In genomic region chr14:55373784-55374725, GRCh38 we compare ENCODE assay signal across 10 cellular contexts. TPM values are rescaled to one million over a fixed set of nuclear protein-coding genes. Genes with fewer than 3 reads are reported as not detected.
DNase-seq lines count a peak whose midpoint lies in the region; ATAC-seq, FAIRE-seq and TF ChIP-seq lines count a peak whose summit lies in the region.
"Had no signal": no experiment of that assay in that cellular context is flagged by ENCODE, and none has a peak within 500 bp of the region (broad histone marks: within the 10 kb centered on the region; RNA-seq: fewer than 3 reads in every experiment).

No MANE protein-coding gene starts in this region.

- FAIRE-seq in HTR-8/SVneo (lab: Jason Lieb, UNC): no peak

- no peaks in the 10 kb centered on the region for H4K20me1 ChIP-seq in hepatocyte (ENCODE audit: insufficient read depth, poor library complexity, severe bottlenecking)

- peak; percentile 91 for ATAC-seq in HG03442 (IDR thresholded peaks at IDR 0.05; ENCODE audit: unreplicated experiment)
- no peak for ATAC-seq in right cardiac atrium

- H3K27ac ChIP-seq in hepatocyte: peak overlapping the region; percentile 24
- no peak overlapping the region for H3K27ac ChIP-seq in right cardiac atrium (ENCODE audit: low read length)
- H3K27ac ChIP-seq: VCaP had no signal

- peaks cover 72% of the 10 kb centered on the region for H3K36me3 Mint-ChIP-seq in activated T-cell treated with anti-CD3 and anti-CD28 coated beads, Interleukin-2, amount 50 U/mL, for 24 hours (ENCODE audit: low read depth)
- peaks cover 30% of the 10 kb centered on the region for H3K36me3 Mint-ChIP-seq in type B pancreatic cell

- H3K27ac Mint-ChIP-seq in activated T-cell treated with anti-CD3 and anti-CD28 coated beads, Interleukin-2, amount 50 U/mL, for 24 hours: peak overlapping the region; percentile 97
- no peak overlapping the region for H3K27ac Mint-ChIP-seq in type B pancreatic cell

- no peaks in the 10 kb centered on the region for H3K27me3 ChIP-seq in hepatocyte
- H3K27me3 ChIP-seq in right cardiac atrium (ENCODE audit: control insufficient read depth, insufficient read depth): no peaks in the 10 kb centered on the region

- H3K27me3 Mint-ChIP-seq in activated T-cell treated with anti-CD3 and anti-CD28 coated beads, Interleukin-2, amount 50 U/mL, for 24 hours: no peaks in the 10 kb centered on the region
- no peaks in the 10 kb centered on the region for H3K27me3 Mint-ChIP-seq in type B pancreatic cell

- H3K9me3 Mint-ChIP-seq in activated T-cell treated with anti-CD3 and anti-CD28 coated beads, Interleukin-2, amount 50 U/mL, for 24 hours: no peaks in the 10 kb centered on the region
- H3K9me3 Mint-ChIP-seq in type B pancreatic cell: no peaks in the 10 kb centered on the region

- TF ChIP-seq CTCF in GM12864 (IDR thresholded peaks at IDR 0.05; ENCODE audit: low read depth, low read length, missing control alignments) (no peak), hepatocyte (IDR thresholded peaks at IDR 0.05; ENCODE audit: poor library complexity) (no peak), type B pancreatic cell (conservative IDR thresholded peaks at IDR 0.05) (no peak)

- no peaks in the 10 kb centered on the region for H3K36me3 ChIP-seq in hepatocyte (replicated peaks; ENCODE audit: insufficient read depth, low read depth)

- peak; percentile 29 for DNase-seq in GM12864 (ENCODE audit: low read depth)
- no peak for DNase-seq in activated T-cell treated with anti-CD3 and anti-CD28 coated beads, Interleukin-2, amount 50 U/mL, for 24 hours
- peak; percentile 42 for DNase-seq in hepatocyte (ENCODE audit: low spot score)
- DNase-seq in amniotic stem cell (lab: John Stamatoyannopoulos, UW): no peak
- no peak for DNase-seq in type B pancreatic cell (ENCODE audit: extremely low spot score, unreplicated experiment)
- no peak for DNase-seq in right cardiac atrium
- DNase-seq in HTR-8/SVneo (ENCODE audit: insufficient read length, low spot score): no peak
- DNase-seq: NCI-H1930 had no signal

- no peaks in the 10 kb centered on the region for H3K79me2 ChIP-seq in hepatocyte

- H3K4me3 Mint-ChIP-seq in activated T-cell treated with anti-CD3 and anti-CD28 coated beads, Interleukin-2, amount 50 U/mL, for 24 hours: peak overlapping the region; percentile 44
- H3K4me3 Mint-ChIP-seq in type B pancreatic cell: no peak overlapping the region

- H2AFZ ChIP-seq in hepatocyte: no peak overlapping the region

- H3K4me2 ChIP-seq in hepatocyte: no peak overlapping the region

- 93% methylated on average over 5 of the region's 5 CpGs for WGBS in hepatocyte (ENCODE audit: low lambda C conversion rate, missing lambda C conversion rate)
- 87% methylated on average over 5 of the region's 5 CpGs for WGBS in right cardiac atrium

- H3K9me2 ChIP-seq in hepatocyte (replicated peaks; ENCODE audit: insufficient read depth): no peaks in the 10 kb centered on the region

- peaks cover 52% of the 10 kb centered on the region for H3K4me1 Mint-ChIP-seq in activated T-cell treated with anti-CD3 and anti-CD28 coated beads, Interleukin-2, amount 50 U/mL, for 24 hours (ENCODE audit: low read depth)
- no peaks in the 10 kb centered on the region for H3K4me1 Mint-ChIP-seq in type B pancreatic cell (ENCODE audit: unreplicated experiment)

- H3K4me1 ChIP-seq in hepatocyte (ENCODE audit: insufficient read depth) (no peaks in the 10 kb centered on the region), right cardiac atrium (ENCODE audit: control insufficient read depth, insufficient read depth, low read length) (no peaks in the 10 kb centered on the region)

- no peak overlapping the region for H3K4me3 ChIP-seq in GM12864 (ENCODE audit: low read depth, low read length)
- H3K4me3 ChIP-seq in hepatocyte: no peak overlapping the region
- no peak overlapping the region for H3K4me3 ChIP-seq in right cardiac atrium (ENCODE audit: low read length)

- intact Hi-C loops in right cardiac atrium (cut with DNase I): no loop called here

- H3K9me3 ChIP-seq in hepatocyte (ENCODE audit: low read depth): no peaks in the 10 kb centered on the region
- H3K9me3 ChIP-seq in right cardiac atrium (ENCODE audit: control insufficient read depth, low read length): no peaks in the 10 kb centered on the region

RNA-seq across cellular contexts. Expression of gene ATG14, which starts 37.6 kb away (rescaled TPM):
- total RNA-seq in hepatocyte (15.1 and 16.6 TPM in 2 replicates), type B pancreatic cell (ENCODE audit: low replicate concordance) (11.4 and 12.2 TPM in 2 replicates), right cardiac atrium (10 to 100 TPM in 3 of 4 donors, 1 to 10 TPM in 1; 8.0 to 12.9 (median 10.9) TPM)
- polyA plus RNA-seq in hepatocyte (3.3 and 4.5 TPM in 2 replicates), right cardiac atrium (6.7 TPM)

Comparison
In these comparisons a context has a peak if more than half of its experiments do, and no peak if none do; other contexts are left out.
1. DNase-seq: peak in GM12864 (single experiment) and hepatocyte (single experiment); none in activated T-cell treated with anti-CD3 and anti-CD28 coated beads, Interleukin-2, amount 50 U/mL, for 24 hours (single experiment), amniotic stem cell (single experiment), type B pancreatic cell (single experiment), right cardiac atrium (0 of 3) and HTR-8/SVneo (single experiment).